ENCODE assay signal across 19 cellular contexts in the genomic region with DNA sequence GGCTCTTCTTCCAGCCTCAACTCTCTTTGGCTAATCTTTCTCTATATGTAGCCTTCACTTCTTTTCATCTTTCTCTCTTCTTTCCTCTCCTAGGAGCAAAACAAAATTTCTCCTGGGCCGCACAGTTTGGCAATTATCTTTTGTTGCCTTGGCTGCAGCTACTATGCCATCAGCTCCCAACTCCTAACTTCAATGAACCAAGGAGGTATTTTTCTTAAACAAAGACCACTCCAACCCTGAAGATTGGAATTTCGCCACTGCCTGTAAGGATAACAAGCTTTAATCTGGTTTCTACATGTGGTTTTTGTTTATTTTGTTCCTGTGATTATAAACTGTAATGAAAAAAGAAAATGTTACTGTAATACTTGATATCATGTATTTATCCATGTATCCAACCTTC.
"Had no signal": no experiment of that assay in that cellular context is flagged by ENCODE, and none has a peak within 500 bp of the region (broad histone marks: within the 10 kb centered on the region; RNA-seq: fewer than 3 reads in every experiment).

No MANE protein-coding gene starts in this region.

- H3K4me2 ChIP-seq: smooth muscle cell had no signal

- H3K27me3 ChIP-seq: dorsolateral prefrontal cortex, gastrocnemius medialis, right atrium auricular region, transverse colon had no signal

- H3K4me3 ChIP-seq: dorsolateral prefrontal cortex, gastrocnemius medialis, lower lobe of right lung, prostate gland, right atrium auricular region, smooth muscle cell, thoracic aorta, transverse colon had no signal

- H3K27ac Mint-ChIP-seq: naive thymus-derived CD8-positive, alpha-beta T cell; stimulated activated effector memory CD8-positive, alpha-beta T cell treated with anti-CD3 and anti-CD28 coated beads, Interleukin-12 subunit alpha, Interleukin-12 subunit beta, amount 100 ng/mL, for 72 hours had no signal

- H3K27ac ChIP-seq: dorsolateral prefrontal cortex, gastrocnemius medialis, lower lobe of right lung, prostate gland, right atrium auricular region, thoracic aorta, transverse colon had no signal

- H3K4me1 ChIP-seq: prostate gland had no signal

- DNase-seq: dorsolateral prefrontal cortex; effector CD4-positive, alpha-beta T cell; foreskin fibroblast; gastrocnemius medialis; left ventricle myocardium superior; lower lobe of right lung; naive thymus-derived CD8-positive, alpha-beta T cell; stimulated activated CD4-positive, alpha-beta T cell treated with anti-CD3 and anti-CD28 coated beads, Interleukin-12 subunit alpha, Interleukin-12 subunit beta, amount 100 ng/mL, for 4 hours; stimulated activated CD4-positive, alpha-beta T cell treated with anti-CD3 and anti-CD28 coated beads, Interleukin-1b, Interleukin-23, amount 100 ng/mL, for 48 hours; stimulated activated CD4-positive, alpha-beta T cell treated with anti-CD3 and anti-CD28 coated beads, Interleukin-4, amount 100 ng/mL, for 1 hour; stimulated activated naive CD8-positive, alpha-beta T cell treated with anti-CD3 and anti-CD28 coated beads, Interleukin-15, Interleukin-2, amounts not matched to agents 100 U/mL and 50 U/mL, for 24 hours; transverse colon had no signal

- ATAC-seq: gastrocnemius medialis; left ventricle myocardium superior; lower lobe of right lung; naive thymus-derived CD8-positive, alpha-beta T cell; sciatic nerve; stimulated activated effector memory CD8-positive, alpha-beta T cell treated with anti-CD3 and anti-CD28 coated beads, Interleukin-12 subunit alpha, Interleukin-12 subunit beta, amount 100 ng/mL, for 72 hours; stimulated activated naive CD8-positive, alpha-beta T cell treated with anti-CD3 and anti-CD28 coated beads, Interleukin-15, Interleukin-2, amounts not matched to agents 100 U/mL and 50 U/mL, for 24 hours had no signal

- H3K9me3 Mint-ChIP-seq: naive thymus-derived CD8-positive, alpha-beta T cell; stimulated activated effector memory CD8-positive, alpha-beta T cell treated with anti-CD3 and anti-CD28 coated beads, Interleukin-12 subunit alpha, Interleukin-12 subunit beta, amount 100 ng/mL, for 72 hours had no signal

- H3K4me3 Mint-ChIP-seq: naive thymus-derived CD8-positive, alpha-beta T cell; neural crest cell; stimulated activated effector memory CD8-positive, alpha-beta T cell treated with anti-CD3 and anti-CD28 coated beads, Interleukin-12 subunit alpha, Interleukin-12 subunit beta, amount 100 ng/mL, for 72 hours had no signal

- H3K36me3 Mint-ChIP-seq: naive thymus-derived CD8-positive, alpha-beta T cell had no signal

- H3K36me3 ChIP-seq: gastrocnemius medialis, lower lobe of right lung, prostate gland, right atrium auricular region, thoracic aorta, transverse colon had no signal
